ENCODE assay signal across 8 cellular contexts in the genomic region with DNA sequence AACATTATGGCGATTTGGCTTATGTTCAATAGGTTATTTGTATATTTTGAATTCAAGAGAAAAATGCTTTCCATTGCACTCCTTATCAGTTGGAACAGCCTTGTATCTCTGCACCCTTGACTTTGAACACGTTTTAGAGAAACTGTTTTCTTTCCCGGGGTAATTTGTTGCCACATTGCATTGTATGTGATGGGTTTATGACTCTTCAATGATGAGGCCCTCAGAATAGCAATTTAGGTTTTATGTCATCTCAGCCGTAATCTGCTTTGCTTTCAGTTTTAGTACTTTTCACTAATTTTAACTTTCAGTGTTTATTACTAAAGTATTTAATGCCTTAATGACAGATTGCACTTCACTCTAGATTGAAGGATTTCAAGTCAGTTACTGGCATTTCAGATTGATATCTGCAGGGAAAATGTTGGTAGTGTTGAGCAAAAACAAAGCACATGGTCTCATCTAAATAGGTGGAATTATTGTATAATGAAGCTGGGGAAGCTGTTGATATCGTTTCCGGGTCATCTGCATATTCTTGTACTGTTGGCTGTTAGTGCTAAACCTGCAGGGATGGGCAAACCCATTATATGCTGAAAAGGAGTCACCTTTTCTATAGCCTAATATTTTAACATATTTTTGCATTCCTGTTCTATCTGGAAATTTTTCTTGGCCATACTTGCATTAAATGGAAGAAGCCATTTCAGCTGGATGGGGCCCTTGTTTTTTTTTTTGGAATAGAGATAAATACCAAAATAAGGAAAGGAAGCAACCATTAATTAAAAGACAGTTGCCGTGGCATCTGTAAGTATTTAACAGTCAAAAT. TPM values are rescaled to one million over a fixed set of nuclear protein-coding genes. Genes with fewer than 3 reads are reported as not detected.
DNase-seq lines count a peak whose midpoint lies in the region; TF ChIP-seq lines count a peak whose summit lies in the region.

No MANE protein-coding gene starts in this region.

- H3K36me3 ChIP-seq in SK-N-MC (ENCODE audit: insufficient read depth, low read length) (peaks cover 42% of the 10 kb centered on the region), esophagus muscularis mucosa (no peaks in the 10 kb centered on the region)

- H3K27me3 ChIP-seq in esophagus muscularis mucosa = no peaks in the 10 kb centered on the region

- no peaks in the 10 kb centered on the region for H3K27me3 Mint-ChIP-seq in activated CD4-positive, alpha-beta T cell treated with anti-CD3 and anti-CD28 coated beads, Interleukin-2, amount 10 ng/mL, durations not matched to agents 24 days and 14 days

- H3K9ac ChIP-seq in SK-N-MC (ENCODE audit: insufficient read length) = peak overlapping the region; percentile 98

- TF ChIP-seq CTCF in esophagus muscularis mucosa (IDR thresholded peaks at IDR 0.05) = no peak

- peaks cover 26% of the 10 kb centered on the region for H3K36me3 Mint-ChIP-seq in activated CD4-positive, alpha-beta T cell treated with anti-CD3 and anti-CD28 coated beads, Interleukin-2, amount 10 ng/mL, durations not matched to agents 24 days and 14 days (ENCODE audit: low read depth)

- WGBS in esophagus muscularis mucosa = 5% methylated on average over 7 of the region's 7 CpGs

- H3K27ac Mint-ChIP-seq in activated CD4-positive, alpha-beta T cell treated with anti-CD3 and anti-CD28 coated beads, Interleukin-2, amount 10 ng/mL, durations not matched to agents 24 days and 14 days = peak overlapping the region; percentile 99

- H3K4me3 ChIP-seq in SK-N-MC = peak overlapping the region; percentile 97
- H3K4me3 ChIP-seq in esophagus muscularis mucosa = peak overlapping the region; percentile 69 to 91 (median 84)

- intact Hi-C loops in activated CD4-positive, alpha-beta T cell treated with anti-CD3 and anti-CD28 coated beads, Interleukin-2, amount 10 ng/mL, durations not matched to agents 24 days and 14 days (cut with micrococcal nuclease) = no loop called here
- intact Hi-C loops in esophagus muscularis mucosa (cut with DNase I) = no loop called here

- H3K27ac ChIP-seq in SK-N-MC = peak overlapping the region; percentile 27; the same call in 1 of the 2 replicates
- H3K27ac ChIP-seq in esophagus muscularis mucosa (replicated peaks in 1 of 4) = peak overlapping the region; percentile 85 to 98 (median 98)

- H3K4me1 ChIP-seq in esophagus muscularis mucosa = peaks cover 61 to 65% (median 65%) of the 10 kb centered on the region in 4 donors

- no peaks in the 10 kb centered on the region for H3K9me3 Mint-ChIP-seq in activated CD4-positive, alpha-beta T cell treated with anti-CD3 and anti-CD28 coated beads, Interleukin-2, amount 10 ng/mL, durations not matched to agents 24 days and 14 days

- TF ChIP-seq POLR2A in esophagus muscularis mucosa (IDR thresholded peaks at IDR 0.05; ENCODE audit: low read depth) = no peak

- H3K9me3 ChIP-seq in SK-N-MC (ENCODE audit: low read depth, low read length) (no peaks in the 10 kb centered on the region), esophagus muscularis mucosa (no peaks in the 10 kb centered on the region)

- peak; percentile 71 for DNase-seq in activated CD4-positive, alpha-beta T cell treated with anti-CD3 and anti-CD28 coated beads, Interleukin-2, amount 10 ng/mL, durations not matched to agents 24 days and 14 days
- no peak for DNase-seq in activated CD4-positive, alpha-beta T cell treated with anti-CD3 and anti-CD28 coated beads for 1 hour
- no peak for DNase-seq in SK-N-MC (ENCODE audit: low read depth, low spot score)
- no peak for DNase-seq in esophagus muscularis mucosa (ENCODE audit: extremely low spot score)
- peak; percentile 26 for DNase-seq in renal cortical epithelial cell (ENCODE audit: low read depth)
- DNase-seq in cortex of kidney (lab: John Stamatoyannopoulos, UW) = no peak
- DNase-seq in LoVo (ENCODE audit: low spot score) = no peak
- no peak for DNase-seq in SKM-1 treated with dmso at 0.1 percent for 144 hours (lab: John Stamatoyannopoulos, UW; ENCODE audit: unreplicated experiment)

- peak overlapping the region; percentile 82 for H3K4me3 Mint-ChIP-seq in activated CD4-positive, alpha-beta T cell treated with anti-CD3 and anti-CD28 coated beads, Interleukin-2, amount 10 ng/mL, durations not matched to agents 24 days and 14 days

- no peak for TF ChIP-seq EP300 in esophagus muscularis mucosa (IDR thresholded peaks at IDR 0.05)

- peaks cover 14% of the 10 kb centered on the region for H3K4me1 Mint-ChIP-seq in activated CD4-positive, alpha-beta T cell treated with anti-CD3 and anti-CD28 coated beads, Interleukin-2, amount 10 ng/mL, durations not matched to agents 24 days and 14 days

RNA-seq across cellular contexts. Expression of a gene that starts 2.0 kb away (rescaled TPM):
- total RNA-seq in activated CD4-positive, alpha-beta T cell treated with anti-CD3 and anti-CD28 coated beads, Interleukin-2, amount 10 ng/mL, durations not matched to agents 24 days and 14 days = 125 and 133 TPM in 2 replicates
- 10 to 100 TPM; 28.8 to 65.6 (median 38.9) TPM for total RNA-seq in esophagus muscularis mucosa
- total RNA-seq in renal cortical epithelial cell = 11.5 and 41.9 TPM in 2 replicates

RNA-seq across cellular contexts. Expression of a gene that starts 13.7 kb away (rescaled TPM):
- total RNA-seq in activated CD4-positive, alpha-beta T cell treated with anti-CD3 and anti-CD28 coated beads, Interleukin-2, amount 10 ng/mL, durations not matched to agents 24 days and 14 days = 47.7 and 49.8 TPM in 2 replicates
- 10 to 100 TPM; 73.1 to 96.2 (median 87.4) TPM for total RNA-seq in esophagus muscularis mucosa
- 25.1 and 36.3 TPM in 2 replicates for total RNA-seq in renal cortical epithelial cell

RNA-seq across cellular contexts. Expression of a gene that starts 45.9 kb away (rescaled TPM):
- not detected in 2 replicates for total RNA-seq in activated CD4-positive, alpha-beta T cell treated with anti-CD3 and anti-CD28 coated beads, Interleukin-2, amount 10 ng/mL, durations not matched to agents 24 days and 14 days
- total RNA-seq in esophagus muscularis mucosa (under 1 TPM in 1 of 4 donors, not detected in 3; 0.11 TPM), renal cortical epithelial cell (not detected in 2 replicates)

Comparison
In these comparisons a context has a peak if more than half of its experiments do, and no peak if none do; other contexts are left out.
1. DNase-seq: peak in activated CD4-positive, alpha-beta T cell treated with anti-CD3 and anti-CD28 coated beads, Interleukin-2, amount 10 ng/mL, durations not matched to agents 24 days and 14 days (single experiment) and renal cortical epithelial cell (single experiment); none in activated CD4-positive, alpha-beta T cell treated with anti-CD3 and anti-CD28 coated beads for 1 hour (single experiment), SK-N-MC (single experiment), esophagus muscularis mucosa (single experiment), cortex of kidney (single experiment), LoVo (single experiment) and SKM-1 treated with dmso at 0.1 percent for 144 hours (single experiment).